ENCODE assay signal across 1 cellular context in genomic region chr2:219177594-219178376, GRCh38.
TF ChIP-seq lines count a peak whose summit lies in the region.

Gene RETREG2, plus strand, starts transcription at chr2:219178275. Its CDS starts 78 bp downstream, at chr2:219178353.

TF ChIP-seq in HepG2, 621 proteins besides CTCF, POLR2A, EP300 and RAD21 (continued from another document and continues in another):
- peak; percentile 80 for TF ChIP-seq ZNF747 (CRISPR knock-in tag; IDR thresholded peaks at IDR 0.05; ENCODE audit: borderline replicate concordance)
- TF ChIP-seq POLR2G (IDR thresholded peaks at IDR 0.05; ENCODE audit: low read depth, low read length): peak; percentile 97
- TF ChIP-seq ZBTB25 (CRISPR knock-in tag; IDR thresholded peaks at IDR 0.05): no peak; the same call in 1 of the 2 replicates
- peak; percentile 86; the same call in 1 of the 2 replicates for TF ChIP-seq ZNF275 (CRISPR knock-in tag; IDR thresholded peaks at IDR 0.05; ENCODE audit: borderline replicate concordance)
- TF ChIP-seq ZNF672 (CRISPR knock-in tag; IDR thresholded peaks at IDR 0.05): no peak
- TF ChIP-seq ZSCAN31 (CRISPR knock-in tag; IDR thresholded peaks at IDR 0.05; ENCODE audit: low read depth): peak; percentile 68
- TF ChIP-seq KAT8 (CRISPR knock-in tag; IDR thresholded peaks at IDR 0.05): peak; percentile 83; the same call in 1 of the 2 replicates
- TF ChIP-seq TOE1 (CRISPR knock-in tag; IDR thresholded peaks at IDR 0.05): no peak
- TF ChIP-seq ZNF510 (CRISPR knock-in tag; IDR thresholded peaks at IDR 0.05; ENCODE audit: low read depth): peak; percentile 90; the same call in 1 of the 2 replicates
- TF ChIP-seq HES4 (CRISPR knock-in tag; IDR thresholded peaks at IDR 0.05; ENCODE audit: borderline replicate concordance): no peak
- TF ChIP-seq ZNF674 (CRISPR knock-in tag; IDR thresholded peaks at IDR 0.05; ENCODE audit: low read depth): peak; percentile 53; the same call in 1 of the 2 replicates
- TF ChIP-seq ZNF280D (CRISPR knock-in tag; IDR thresholded peaks at IDR 0.05): no peak; the same call in 1 of the 2 replicates
- peak; percentile 78 for TF ChIP-seq AKAP8 (CRISPR knock-in tag; IDR thresholded peaks at IDR 0.05)
- peak; percentile 69 for TF ChIP-seq ZFX (CRISPR knock-in tag; IDR thresholded peaks at IDR 0.05; ENCODE audit: low read depth)
- TF ChIP-seq GATAD2A (CRISPR knock-in tag; IDR thresholded peaks at IDR 0.05): peak; percentile 40
- TF ChIP-seq XBP1 (CRISPR knock-in tag; IDR thresholded peaks at IDR 0.05): no peak
- TF ChIP-seq MZF1 (CRISPR knock-in tag; IDR thresholded peaks at IDR 0.05; ENCODE audit: borderline replicate concordance): no peak
- no peak for TF ChIP-seq HNF4G (IDR thresholded peaks at IDR 0.05; ENCODE audit: borderline replicate concordance, low read depth, low read length)
- no peak for TF ChIP-seq HNF4G (CRISPR knock-in tag; IDR thresholded peaks at IDR 0.05; ENCODE audit: borderline replicate concordance, low read depth)
- peak; percentile 79; the same call in 1 of the 2 replicates for TF ChIP-seq IRF9 (CRISPR knock-in tag; IDR thresholded peaks at IDR 0.05; ENCODE audit: borderline replicate concordance)
- TF ChIP-seq CBX5 (CRISPR knock-in tag; IDR thresholded peaks at IDR 0.05; ENCODE audit: borderline replicate concordance): peak; percentile 41; the same call in 1 of the 2 replicates
- TF ChIP-seq ZNF761 (CRISPR knock-in tag; conservative IDR thresholded peaks at IDR 0.05): no peak
- peak; percentile 62 for TF ChIP-seq GFI1 (CRISPR knock-in tag; IDR thresholded peaks at IDR 0.05; ENCODE audit: borderline replicate concordance)
- no peak; the same call in 1 of the 2 replicates for TF ChIP-seq SMAD1 (CRISPR knock-in tag; IDR thresholded peaks at IDR 0.05; ENCODE audit: borderline replicate concordance, low read depth)
- TF ChIP-seq TRIM22 (IDR thresholded peaks at IDR 0.05): no peak
- TF ChIP-seq SNAI1 (CRISPR knock-in tag; IDR thresholded peaks at IDR 0.05; ENCODE audit: borderline replicate concordance): peak; percentile 95
- no peak for TF ChIP-seq LCORL (IDR thresholded peaks at IDR 0.05)
- TF ChIP-seq LCORL (CRISPR knock-in tag; IDR thresholded peaks at IDR 0.05): peak; percentile 86
- TF ChIP-seq EEA1 (CRISPR knock-in tag; IDR thresholded peaks at IDR 0.05; ENCODE audit: borderline replicate concordance): peak; percentile 59; the same call in 1 of the 2 replicates
- no peak for TF ChIP-seq SCMH1 (CRISPR knock-in tag; IDR thresholded peaks at IDR 0.05; ENCODE audit: borderline replicate concordance)
- no peak for TF ChIP-seq CBX2 (IDR thresholded peaks at IDR 0.05; ENCODE audit: low read depth, low read length)
- no peak for TF ChIP-seq CBX2 (CRISPR knock-in tag; IDR thresholded peaks at IDR 0.05; ENCODE audit: low read depth)
- peak in 1 of 2 experiments; percentile 53; a peak in 1 of 4 replicates for TF ChIP-seq KLF16 (CRISPR knock-in tag; IDR thresholded peaks at IDR 0.05)
- peak; percentile 14; the same call in 1 of the 2 replicates for TF ChIP-seq TOPORS (CRISPR knock-in tag; IDR thresholded peaks at IDR 0.05)
- TF ChIP-seq U2AF2 (IDR thresholded peaks at IDR 0.05; ENCODE audit: low read depth, low read length): peak; percentile 68; the same call in 1 of the 2 replicates
- TF ChIP-seq SP1 (IDR thresholded peaks at IDR 0.05): no peak
- TF ChIP-seq SP1 (CRISPR knock-in tag; IDR thresholded peaks at IDR 0.05): no peak
- TF ChIP-seq ZNF646 (CRISPR knock-in tag; IDR thresholded peaks at IDR 0.05): no peak
